20 cellular contexts compared by ENCODE assay signal in the genomic region with DNA sequence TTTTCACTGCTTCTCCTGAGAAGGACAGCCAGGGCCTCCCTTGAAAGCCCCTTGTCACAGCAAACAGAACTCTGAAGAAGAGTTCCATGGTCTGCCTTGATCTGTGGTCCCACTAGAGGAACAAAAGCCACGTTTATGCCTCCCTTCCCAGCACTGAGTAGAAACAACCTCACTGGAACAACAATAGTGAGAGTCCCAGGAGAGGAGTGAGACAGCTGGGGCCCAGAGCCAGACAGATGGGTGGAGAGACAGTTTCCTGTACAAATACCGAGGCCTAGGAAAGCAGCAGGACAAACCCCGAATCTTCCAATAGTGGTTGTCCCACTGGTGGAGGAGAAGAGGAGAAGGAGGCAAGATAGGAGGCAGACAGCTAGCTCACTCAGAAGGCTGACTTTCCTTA.
DNase-seq lines count a peak whose midpoint lies in the region; ATAC-seq and TF ChIP-seq lines count a peak whose summit lies in the region.
"Had no signal": no experiment of that assay in that cellular context is flagged by ENCODE, and none has a peak within 500 bp of the region (broad histone marks: within the 10 kb centered on the region; RNA-seq: fewer than 3 reads in every experiment).

No MANE protein-coding gene starts in this region.

- intact Hi-C loops in sciatic nerve (cut with DNase I): no loop called here

- H3K9me3 Mint-ChIP-seq in chondrocyte (ENCODE audit: low read depth) (no peaks in the 10 kb centered on the region), WTC11 (no peaks in the 10 kb centered on the region)
- H3K9me3 Mint-ChIP-seq in activated T-cell treated with anti-CD3 and anti-CD28 coated beads, Interleukin-2, amount 50 U/mL, for 72 hours: no peaks in the 10 kb centered on the region
- H3K9me3 Mint-ChIP-seq: activated CD8-positive, alpha-beta T cell treated with anti-CD3 and anti-CD28 coated beads for 36 hours; activated T-cell treated with anti-CD3 and anti-CD28 coated beads, Interleukin-2, amount 50 U/mL, for 24 hours; dendritic cell treated with granulocyte-macrophage colony-stimulating factor and Interleukin-4, amounts not matched to agents 40 ng/mL and 50 ng/mL, for 4 days had no signal

- TF ChIP-seq CTCF in chondrocyte (IDR thresholded peaks at IDR 0.05): no peak
- TF ChIP-seq CTCF in WTC11 (IDR thresholded peaks at IDR 0.05): no peak

- H3K27ac Mint-ChIP-seq in chondrocyte (ENCODE audit: unreplicated experiment): peak overlapping the region; percentile 83
- no peak overlapping the region; the same call in 1 of the 2 replicates for H3K27ac Mint-ChIP-seq in WTC11
- no peak overlapping the region for H3K27ac Mint-ChIP-seq in activated T-cell treated with anti-CD3 and anti-CD28 coated beads, Interleukin-2, amount 50 U/mL, for 72 hours
- H3K27ac Mint-ChIP-seq: activated CD8-positive, alpha-beta T cell treated with anti-CD3 and anti-CD28 coated beads for 36 hours; activated T-cell treated with anti-CD3 and anti-CD28 coated beads, Interleukin-2, amount 50 U/mL, for 24 hours; dendritic cell treated with granulocyte-macrophage colony-stimulating factor and Interleukin-4, amounts not matched to agents 40 ng/mL and 50 ng/mL, for 4 days; T-helper 17 cell had no signal

- DNase-seq in D341Med (ENCODE audit: low spot score) (peak; percentile 45), NCI-H1436 (lab: John Stamatoyannopoulos, UW) (peak; percentile 12), chondrocyte (ENCODE audit: low spot score) (no peak), sciatic nerve (ENCODE audit: low spot score) (no peak), COLO829 (ENCODE audit: low spot score) (no peak), WTC11 (ENCODE audit: low spot score) (no peak)
- no peak for DNase-seq in activated T-cell treated with anti-CD3 and anti-CD28 coated beads, Interleukin-2, amount 50 U/mL, for 72 hours
- DNase-seq: activated CD8-positive, alpha-beta T cell treated with anti-CD3 and anti-CD28 coated beads for 36 hours; activated naive CD4-positive, alpha-beta T cell treated with anti-CD3 and anti-CD28 coated beads, Interleukin-2, amount 50 U/mL, for 16 hours; activated T-cell treated with anti-CD3 and anti-CD28 coated beads, Interleukin-2, amount 50 U/mL, for 24 hours; Calu3; left lung; NCI-H1105; occipital lobe; right lobe of liver; SHP77 treated with DMSO at 0.1 percent for 48 hours; T-helper 17 cell; uterus had no signal

- ATAC-seq in sciatic nerve (peak; percentile 44), HG03097 (IDR thresholded peaks at IDR 0.05; ENCODE audit: low FRiP score, unreplicated experiment) (no peak), WTC11 (no peak)
- no peak for ATAC-seq in activated T-cell treated with anti-CD3 and anti-CD28 coated beads, Interleukin-2, amount 50 U/mL, for 72 hours (replicated peaks in 1 of 2)
- ATAC-seq: activated CD8-positive, alpha-beta T cell treated with anti-CD3 and anti-CD28 coated beads for 36 hours; left lung; right lobe of liver; T-helper 17 cell had no signal

- POLR2A ChIA-PET in WTC11 (lab: Charles Lee): no interaction called here

- H3K27me3 Mint-ChIP-seq in chondrocyte (ENCODE audit: low read depth) (peaks cover 7% of the 10 kb centered on the region), WTC11 (ENCODE audit: low read depth) (no peaks in the 10 kb centered on the region)
- H3K27me3 Mint-ChIP-seq in activated T-cell treated with anti-CD3 and anti-CD28 coated beads, Interleukin-2, amount 50 U/mL, for 72 hours (ENCODE audit: low read depth): peaks cover 52% of the 10 kb centered on the region

- H3K4me3 Mint-ChIP-seq in chondrocyte (ENCODE audit: unreplicated experiment) (no peak overlapping the region), WTC11 (no peak overlapping the region)
- H3K4me3 Mint-ChIP-seq in activated T-cell treated with anti-CD3 and anti-CD28 coated beads, Interleukin-2, amount 50 U/mL, for 72 hours: no peak overlapping the region
- H3K4me3 Mint-ChIP-seq: activated CD8-positive, alpha-beta T cell treated with anti-CD3 and anti-CD28 coated beads for 36 hours; activated T-cell treated with anti-CD3 and anti-CD28 coated beads, Interleukin-2, amount 50 U/mL, for 24 hours; dendritic cell treated with granulocyte-macrophage colony-stimulating factor and Interleukin-4, amounts not matched to agents 40 ng/mL and 50 ng/mL, for 4 days; T-helper 17 cell had no signal

- H3K36me3 Mint-ChIP-seq in chondrocyte (ENCODE audit: low read depth) (no peaks in the 10 kb centered on the region), WTC11 (no peaks in the 10 kb centered on the region)
- no peaks in the 10 kb centered on the region for H3K36me3 Mint-ChIP-seq in activated T-cell treated with anti-CD3 and anti-CD28 coated beads, Interleukin-2, amount 50 U/mL, for 72 hours (ENCODE audit: insufficient read depth in 2 of 2)

- peaks cover 11% of the 10 kb centered on the region for H3K4me1 Mint-ChIP-seq in chondrocyte (ENCODE audit: low read depth)
- H3K4me1 Mint-ChIP-seq in WTC11: peaks cover 57% of the 10 kb centered on the region
- H3K4me1 Mint-ChIP-seq in activated T-cell treated with anti-CD3 and anti-CD28 coated beads, Interleukin-2, amount 50 U/mL, for 72 hours (ENCODE audit: low read depth): no peaks in the 10 kb centered on the region
- H3K4me1 Mint-ChIP-seq: T-helper 17 cell had no signal

- CTCF ChIA-PET in WTC11 (lab: Charles Lee): no interaction called here

TF ChIP-seq in WTC11, 78 proteins besides CTCF, POLR2A, EP300 and RAD21 (continues in another document):
- TF ChIP-seq NR1H2 (CRISPR knock-in tag; IDR thresholded peaks at IDR 0.05) (no peak), FOXP1 (CRISPR knock-in tag; IDR thresholded peaks at IDR 0.05; ENCODE audit: borderline replicate concordance) (no peak), ZNF416 (CRISPR knock-in tag; IDR thresholded peaks at IDR 0.05) (no peak), TEAD4 (CRISPR knock-in tag; IDR thresholded peaks at IDR 0.05) (no peak), GABPB1 (CRISPR knock-in tag; IDR thresholded peaks at IDR 0.05) (no peak), CREM (CRISPR knock-in tag; IDR thresholded peaks at IDR 0.05) (no peak), ZNF671 (CRISPR knock-in tag; IDR thresholded peaks at IDR 0.05) (no peak), ZNF232 (CRISPR knock-in tag; IDR thresholded peaks at IDR 0.05) (no peak)
- TF ChIP-seq, protein P1, sequence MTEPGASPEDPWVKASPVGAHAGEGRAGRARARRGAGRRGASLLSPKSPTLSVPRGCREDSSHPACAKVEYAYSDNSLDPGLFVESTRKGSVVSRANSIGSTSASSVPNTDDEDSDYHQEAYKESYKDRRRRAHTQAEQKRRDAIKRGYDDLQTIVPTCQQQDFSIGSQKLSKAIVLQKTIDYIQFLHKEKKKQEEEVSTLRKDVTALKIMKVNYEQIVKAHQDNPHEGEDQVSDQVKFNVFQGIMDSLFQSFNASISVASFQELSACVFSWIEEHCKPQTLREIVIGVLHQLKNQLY (CRISPR knock-in tag; IDR thresholded peaks at IDR 0.05): no peak
- TF ChIP-seq, protein P2, sequence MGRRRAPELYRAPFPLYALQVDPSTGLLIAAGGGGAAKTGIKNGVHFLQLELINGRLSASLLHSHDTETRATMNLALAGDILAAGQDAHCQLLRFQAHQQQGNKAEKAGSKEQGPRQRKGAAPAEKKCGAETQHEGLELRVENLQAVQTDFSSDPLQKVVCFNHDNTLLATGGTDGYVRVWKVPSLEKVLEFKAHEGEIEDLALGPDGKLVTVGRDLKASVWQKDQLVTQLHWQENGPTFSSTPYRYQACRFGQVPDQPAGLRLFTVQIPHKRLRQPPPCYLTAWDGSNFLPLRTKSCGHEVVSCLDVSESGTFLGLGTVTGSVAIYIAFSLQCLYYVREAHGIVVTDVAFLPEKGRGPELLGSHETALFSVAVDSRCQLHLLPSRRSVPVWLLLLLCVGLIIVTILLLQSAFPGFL (CRISPR knock-in tag; IDR thresholded peaks at IDR 0.05; ENCODE audit: borderline replicate concordance): no peak
- TF ChIP-seq, protein P3, sequence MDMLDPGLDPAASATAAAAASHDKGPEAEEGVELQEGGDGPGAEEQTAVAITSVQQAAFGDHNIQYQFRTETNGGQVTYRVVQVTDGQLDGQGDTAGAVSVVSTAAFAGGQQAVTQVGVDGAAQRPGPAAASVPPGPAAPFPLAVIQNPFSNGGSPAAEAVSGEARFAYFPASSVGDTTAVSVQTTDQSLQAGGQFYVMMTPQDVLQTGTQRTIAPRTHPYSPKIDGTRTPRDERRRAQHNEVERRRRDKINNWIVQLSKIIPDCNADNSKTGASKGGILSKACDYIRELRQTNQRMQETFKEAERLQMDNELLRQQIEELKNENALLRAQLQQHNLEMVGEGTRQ (CRISPR knock-in tag; IDR thresholded peaks at IDR 0.05): no peak
- TF ChIP-seq, protein P4, sequence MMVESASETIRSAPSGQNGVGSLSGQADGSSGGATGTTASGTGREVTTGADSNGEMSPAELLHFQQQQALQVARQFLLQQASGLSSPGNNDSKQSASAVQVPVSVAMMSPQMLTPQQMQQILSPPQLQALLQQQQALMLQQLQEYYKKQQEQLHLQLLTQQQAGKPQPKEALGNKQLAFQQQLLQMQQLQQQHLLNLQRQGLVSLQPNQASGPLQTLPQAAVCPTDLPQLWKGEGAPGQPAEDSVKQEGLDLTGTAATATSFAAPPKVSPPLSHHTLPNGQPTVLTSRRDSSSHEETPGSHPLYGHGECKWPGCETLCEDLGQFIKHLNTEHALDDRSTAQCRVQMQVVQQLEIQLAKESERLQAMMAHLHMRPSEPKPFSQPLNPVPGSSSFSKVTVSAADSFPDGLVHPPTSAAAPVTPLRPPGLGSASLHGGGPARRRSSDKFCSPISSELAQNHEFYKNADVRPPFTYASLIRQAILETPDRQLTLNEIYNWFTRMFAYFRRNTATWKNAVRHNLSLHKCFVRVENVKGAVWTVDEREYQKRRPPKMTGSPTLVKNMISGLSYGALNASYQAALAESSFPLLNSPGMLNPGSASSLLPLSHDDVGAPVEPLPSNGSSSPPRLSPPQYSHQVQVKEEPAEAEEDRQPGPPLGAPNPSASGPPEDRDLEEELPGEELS (CRISPR knock-in tag; IDR thresholded peaks at IDR 0.05): no peak

Comparison
In these comparisons a context has a peak if more than half of its experiments do, and no peak if none do; other contexts are left out.
1. DNase-seq: peak in D341Med (single experiment) and NCI-H1436 (single experiment); none in chondrocyte (single experiment), sciatic nerve (single experiment), COLO829 (single experiment), WTC11 (single experiment) and activated T-cell treated with anti-CD3 and anti-CD28 coated beads, Interleukin-2, amount 50 U/mL, for 72 hours (0 of 2).